In the genomic region with DNA sequence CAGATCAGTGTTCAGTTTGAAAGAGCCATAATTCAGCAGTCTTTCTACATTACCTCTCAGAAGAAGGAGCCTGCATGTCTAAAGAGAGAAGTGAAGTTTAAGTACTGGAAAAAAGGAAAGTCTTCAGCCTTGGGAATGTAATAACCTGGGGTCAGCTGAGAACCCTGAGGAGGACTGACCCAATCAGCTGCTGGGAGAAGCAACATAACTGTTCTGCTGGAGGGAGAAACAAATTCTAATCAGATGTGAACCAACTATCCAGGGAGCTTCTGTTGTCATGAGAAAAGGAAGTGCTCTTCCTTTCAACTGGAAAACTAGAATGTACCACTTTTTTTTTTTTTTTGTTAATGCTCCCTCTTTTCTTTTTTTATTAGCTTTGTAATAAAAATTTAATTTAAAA, we compare ENCODE assay signal across 2 cellular contexts.
TF ChIP-seq lines count a peak whose summit lies in the region.

No MANE protein-coding gene starts in this region.

TF ChIP-seq in IMR-90, 13 proteins besides CTCF, POLR2A, EP300 and RAD21:
- TF ChIP-seq CEBPB (IDR thresholded peaks at IDR 0.05; ENCODE audit: low read depth, low read length), result no peak
- no peak for TF ChIP-seq NFE2L2 (IDR thresholded peaks at IDR 0.05; ENCODE audit: low read depth, low read length)
- TF ChIP-seq RCOR1 (IDR thresholded peaks at IDR 0.05; ENCODE audit: insufficient replicate concordance, low read length), result no peak
- TF ChIP-seq, protein P1, sequence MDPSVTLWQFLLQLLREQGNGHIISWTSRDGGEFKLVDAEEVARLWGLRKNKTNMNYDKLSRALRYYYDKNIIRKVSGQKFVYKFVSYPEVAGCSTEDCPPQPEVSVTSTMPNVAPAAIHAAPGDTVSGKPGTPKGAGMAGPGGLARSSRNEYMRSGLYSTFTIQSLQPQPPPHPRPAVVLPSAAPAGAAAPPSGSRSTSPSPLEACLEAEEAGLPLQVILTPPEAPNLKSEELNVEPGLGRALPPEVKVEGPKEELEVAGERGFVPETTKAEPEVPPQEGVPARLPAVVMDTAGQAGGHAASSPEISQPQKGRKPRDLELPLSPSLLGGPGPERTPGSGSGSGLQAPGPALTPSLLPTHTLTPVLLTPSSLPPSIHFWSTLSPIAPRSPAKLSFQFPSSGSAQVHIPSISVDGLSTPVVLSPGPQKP (IDR thresholded peaks at IDR 0.05; ENCODE audit: borderline replicate concordance, low read depth, low read length), result no peak
- TF ChIP-seq FOS (IDR thresholded peaks at IDR 0.05; ENCODE audit: low read depth, low read length), result no peak
- no peak for TF ChIP-seq BHLHE40 (IDR thresholded peaks at IDR 0.05; ENCODE audit: low read depth, low read length)
- no peak for TF ChIP-seq SMC3 (IDR thresholded peaks at IDR 0.05; ENCODE audit: low read depth, low read length)
- TF ChIP-seq RFX5 (IDR thresholded peaks at IDR 0.05; ENCODE audit: low read depth, low read length), result no peak
- no peak for TF ChIP-seq MAZ (IDR thresholded peaks at IDR 0.05; ENCODE audit: borderline replicate concordance, low read depth, low read length)
- no peak for TF ChIP-seq USF2 (IDR thresholded peaks at IDR 0.05; ENCODE audit: low read depth, low read length)
- TF ChIP-seq MAFK (IDR thresholded peaks at IDR 0.05; ENCODE audit: low read depth, low read length), result no peak
- no peak for TF ChIP-seq CHD1 (IDR thresholded peaks at IDR 0.05; ENCODE audit: low read depth, low read length)
- no peak for TF ChIP-seq MXI1 (IDR thresholded peaks at IDR 0.05; ENCODE audit: borderline replicate concordance, low read depth, low read length)

TF ChIP-seq in H1, 55 proteins besides CTCF, POLR2A, EP300 and RAD21:
- TF ChIP-seq BRCA1 (IDR thresholded peaks at IDR 0.05; ENCODE audit: low read depth, low read length), result no peak
- TF ChIP-seq GABPA (IDR thresholded peaks at IDR 0.05; ENCODE audit: borderline replicate concordance, insufficient read depth, low read length), result no peak
- no peak for TF ChIP-seq HDAC6 (IDR thresholded peaks at IDR 0.05; ENCODE audit: low read depth, low read length)
- no peak for TF ChIP-seq ASH2L (IDR thresholded peaks at IDR 0.05; ENCODE audit: low read length)
- TF ChIP-seq KDM5A (IDR thresholded peaks at IDR 0.05; ENCODE audit: low read length), result no peak
- no peak for TF ChIP-seq CEBPB (IDR thresholded peaks at IDR 0.05; ENCODE audit: low read depth, low read length)
- no peak for TF ChIP-seq JUN (IDR thresholded peaks at IDR 0.05; ENCODE audit: low read depth, low read length)
- TF ChIP-seq BCL11A (IDR thresholded peaks at IDR 0.05; ENCODE audit: low read depth in 2 of 2, low read length in 2 of 2), result no peak
- no peak for TF ChIP-seq USF2 (IDR thresholded peaks at IDR 0.05; ENCODE audit: low read length)
- TF ChIP-seq TBP (IDR thresholded peaks at IDR 0.05; ENCODE audit: low read depth, low read length), result no peak
- TF ChIP-seq SIX5 (IDR thresholded peaks at IDR 0.05; ENCODE audit: low read depth, low read length), result no peak
- no peak for TF ChIP-seq CREB1 (IDR thresholded peaks at IDR 0.05)
- no peak for TF ChIP-seq RFX5 (IDR thresholded peaks at IDR 0.05; ENCODE audit: borderline replicate concordance, low read depth, low read length)
- no peak for TF ChIP-seq KDM4A (IDR thresholded peaks at IDR 0.05; ENCODE audit: low read depth, low read length, severe bottlenecking)
- no peak for TF ChIP-seq SP2 (IDR thresholded peaks at IDR 0.05; ENCODE audit: low read length)
- TF ChIP-seq PHF8 (conservative IDR thresholded peaks at IDR 0.05; ENCODE audit: low read depth, low read length), result no peak
- no peak for TF ChIP-seq SUZ12 (IDR thresholded peaks at IDR 0.05; ENCODE audit: low read length)
- no peak for TF ChIP-seq EGR1 (IDR thresholded peaks at IDR 0.05; ENCODE audit: borderline replicate concordance, low read depth, low read length)
- TF ChIP-seq EZH2 (IDR thresholded peaks at IDR 0.05; ENCODE audit: low read depth, low read length, severe bottlenecking), result no peak
- TF ChIP-seq SIRT6 (IDR thresholded peaks at IDR 0.05; ENCODE audit: low read length), result no peak
